In genomic region chr19:48965033-48965805, GRCh38 we compare ENCODE assay signal across 8 cellular contexts. TPM values are rescaled to one million over a fixed set of nuclear protein-coding genes. Genes with fewer than 3 reads are reported as not detected.
DNase-seq lines count a peak whose midpoint lies in the region; ATAC-seq and TF ChIP-seq lines count a peak whose summit lies in the region.

Gene FTL, plus strand, starts transcription at chr19:48965309. Its CDS starts 199 bp downstream, at chr19:48965508.

- H3K36me3 ChIP-seq in kidney epithelial cell (ENCODE audit: control insufficient read depth, insufficient read depth, low read length): no peaks in the 10 kb centered on the region

- ATAC-seq in GM19043 (IDR thresholded peaks at IDR 0.05; ENCODE audit: low read depth, unreplicated experiment): peak; percentile 52
- ATAC-seq in HG03432 (IDR thresholded peaks at IDR 0.05; ENCODE audit: unreplicated experiment): peak; percentile 60

- DNase-seq in AG20443 (ENCODE audit: low spot score): peak; percentile 97
- DNase-seq in NCI-H510A (lab: John Stamatoyannopoulos, UW): peak; percentile 88
- peak; percentile 85 to 89 for DNase-seq in activated CD4-positive, alpha-beta T cell treated with anti-CD3 and anti-CD28 coated beads for 24 hours (ENCODE audit: low read depth in 2 of 2)
- peak; percentile 99 for DNase-seq in cerebellum (ENCODE audit: low spot score)
- DNase-seq in kidney epithelial cell (ENCODE audit: low read depth): peak; percentile 70
- peak; percentile 96 for DNase-seq in stimulated activated CD4-positive, alpha-beta T cell treated with anti-CD3 and anti-CD28 coated beads, Interleukin-15, amount 100 ng/mL, for 24 hours

- peak within 1 kb of the TSS; percentile 57 for H3K4me3 ChIP-seq in kidney epithelial cell (ENCODE audit: low read depth, low read length)

- no peaks in the 10 kb centered on the region for H3K27me3 ChIP-seq in kidney epithelial cell (ENCODE audit: control insufficient read depth, insufficient read depth, low read length)

- TF ChIP-seq CTCF in kidney epithelial cell (IDR thresholded peaks at IDR 0.05; ENCODE audit: insufficient read depth, low read length, poor library complexity, severe bottlenecking): no peak

RNA-seq across cellular contexts. Expression of gene FTL, which starts in this region (rescaled TPM):
- 397 TPM for total RNA-seq in cerebellum
- total RNA-seq in kidney epithelial cell: 2,415 and 2,688 TPM in 2 replicates

Comparison
In these comparisons a context has a peak if more than half of its experiments do, and no peak if none do; other contexts are left out.
1. Peak in every context shown above with its lines: DNase-seq, ATAC-seq and H3K4me3 ChIP-seq.